ENCODE assay signal across 13 cellular contexts in the genomic region with DNA sequence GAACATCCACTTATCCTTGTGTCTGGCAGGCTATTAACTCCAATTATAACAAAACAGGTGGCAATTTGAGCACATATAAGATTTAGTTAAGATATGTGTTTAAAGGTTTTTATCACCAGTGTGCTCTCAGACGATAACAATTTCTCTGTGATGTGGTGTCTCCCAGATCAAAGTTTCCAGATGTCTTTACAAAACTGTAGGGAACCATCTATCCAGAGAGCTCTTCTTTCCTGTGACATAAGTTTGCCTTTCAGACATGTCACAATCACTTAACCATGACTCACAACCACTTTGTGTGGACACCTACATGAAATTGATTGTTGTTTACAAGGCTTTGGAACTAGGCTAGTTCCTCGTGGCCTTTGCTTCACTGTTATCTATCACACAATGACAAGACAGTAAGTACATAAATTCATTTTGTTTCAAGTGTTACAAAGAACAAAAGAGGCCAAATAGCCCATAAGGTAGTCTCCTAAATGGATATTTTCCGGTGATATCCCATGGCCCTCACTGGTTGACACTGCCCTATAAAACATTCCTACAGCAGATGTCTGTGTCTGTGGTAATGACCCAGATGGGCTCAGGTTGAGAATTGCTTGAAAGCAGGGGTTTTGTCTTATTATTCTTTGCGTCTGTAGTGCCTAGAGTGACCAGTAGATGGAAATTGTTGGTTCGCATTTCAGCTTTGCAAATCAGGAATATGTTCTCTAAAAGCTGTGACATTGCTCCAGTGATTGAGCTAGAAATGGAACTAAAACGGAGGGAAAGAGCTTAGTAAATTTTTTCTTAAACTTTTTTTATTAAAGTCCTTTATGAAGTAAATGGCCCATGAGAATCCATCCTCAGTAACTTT.
DNase-seq lines count a peak whose midpoint lies in the region; TF ChIP-seq lines count a peak whose summit lies in the region.
"Had no signal": no experiment of that assay in that cellular context is flagged by ENCODE, and none has a peak within 500 bp of the region (broad histone marks: within the 10 kb centered on the region; RNA-seq: fewer than 3 reads in every experiment).

No MANE protein-coding gene starts in this region.

- no peak overlapping the region for H3K4me2 ChIP-seq in mammary epithelial cell (ENCODE audit: insufficient read depth, low read depth, low read length)
- H3K4me2 ChIP-seq in smooth muscle cell: peak overlapping the region; percentile 10

- in situ Hi-C loops in mammary epithelial cell (cut with MboI; ENCODE audit: low sequenced_read_pairs in 2 of 2): no loop called here

- BruUV-seq in mammary epithelial cell (replicated peaks; lab: Mats Ljungman, UMichigan): no TSS peak

- H3K36me3 ChIP-seq in mammary epithelial cell (ENCODE audit: insufficient read depth, low read length) (no peaks in the 10 kb centered on the region), smooth muscle cell (ENCODE audit: low read depth) (no peaks in the 10 kb centered on the region)
- H3K36me3 ChIP-seq: right lobe of liver had no signal

- WGBS in mammary epithelial cell (ENCODE audit: low coverage, missing lambda C conversion rate): 42% methylated on average over 6 of the region's 6 CpGs
- WGBS in smooth muscle cell (ENCODE audit: low lambda C conversion rate): 11% methylated on average over 6 of the region's 6 CpGs

- H3K27ac ChIP-seq in mammary epithelial cell (ENCODE audit: insufficient read depth, low read depth, low read length) (no peak overlapping the region), smooth muscle cell (ENCODE audit: low read depth) (peak overlapping the region; percentile 41)
- H3K27ac ChIP-seq: right lobe of liver had no signal

- H3K4me3 ChIP-seq in mammary epithelial cell (replicated peaks in 1 of 3; ENCODE audit: insufficient read depth in 1 of 3, low read depth in 2 of 3, low read length in 3 of 3): no peak overlapping the region
- no peak overlapping the region for H3K4me3 ChIP-seq in smooth muscle cell
- H3K4me3 ChIP-seq: right lobe of liver had no signal

- H2AFZ ChIP-seq in mammary epithelial cell (ENCODE audit: low read depth, low read length): no peak overlapping the region
- peak overlapping the region; percentile 37 for H2AFZ ChIP-seq in smooth muscle cell (ENCODE audit: low read depth)

- H3K9me3 ChIP-seq in mammary epithelial cell (replicated peaks; ENCODE audit: insufficient read depth, low read length): no peaks in the 10 kb centered on the region
- H3K9me3 ChIP-seq in smooth muscle cell (replicated peaks; ENCODE audit: low read depth): no peaks in the 10 kb centered on the region
- H3K9me3 ChIP-seq: right lobe of liver had no signal

- peak; percentile 16 to 32 for TF ChIP-seq CTCF in mammary epithelial cell (conservative IDR thresholded peaks at IDR 0.05 in 1 of 2, IDR thresholded peaks at IDR 0.05 in 1 of 2; ENCODE audit: extremely low read depth in 1 of 2, insufficient read depth in 1 of 2, low read depth in 1 of 2, low read length in 2 of 2)
- TF ChIP-seq CTCF in smooth muscle cell (IDR thresholded peaks at IDR 0.05; ENCODE audit: borderline replicate concordance, insufficient read depth, poor library complexity, severe bottlenecking): peak; percentile 47

- no peaks in the 10 kb centered on the region for H3K4me1 ChIP-seq in mammary epithelial cell (ENCODE audit: insufficient read depth, low read length)
- H3K4me1 ChIP-seq in smooth muscle cell (ENCODE audit: low read depth): peaks cover 2% of the 10 kb centered on the region
- H3K4me1 ChIP-seq: right lobe of liver had no signal

- no peaks in the 10 kb centered on the region for H4K20me1 ChIP-seq in mammary epithelial cell (ENCODE audit: insufficient read depth, low read length)
- H4K20me1 ChIP-seq in smooth muscle cell (ENCODE audit: low read depth): no peaks in the 10 kb centered on the region

- no peaks in the 10 kb centered on the region for H3K79me2 ChIP-seq in mammary epithelial cell (ENCODE audit: insufficient read depth, low read length)
- H3K79me2 ChIP-seq in smooth muscle cell (ENCODE audit: low read depth): no peaks in the 10 kb centered on the region

- dilution Hi-C loops in mammary epithelial cell (cut with HindIII; ENCODE audit: low sequenced_read_pairs): no loop called here

- peak; percentile 2 for DNase-seq in SIG-M5 treated with dmso at 0.1 percent for 504 hours (lab: John Stamatoyannopoulos, UW; ENCODE audit: unreplicated experiment)
- DNase-seq in SIG-M5 (lab: John Stamatoyannopoulos, UW): no peak
- peak; percentile 44 for DNase-seq in MV-4-11 (lab: John Stamatoyannopoulos, UW)
- DNase-seq in mammary epithelial cell: no peak
- no peak for DNase-seq in smooth muscle cell (lab: John Stamatoyannopoulos, UW; ENCODE audit: unreplicated experiment)
- no peak for DNase-seq in NCI-H2171 (lab: John Stamatoyannopoulos, UW)
- no peak for DNase-seq in stimulated activated CD4-positive, alpha-beta T cell treated with anti-CD3 and anti-CD28 coated beads, Interleukin-2, amount 100 ng/mL, for 24 hours
- no peak for DNase-seq in HuH-7.5 (ENCODE audit: low spot score)
- DNase-seq: activated effector memory CD4-positive, alpha-beta T cell treated with Interleukin-2 at 50 U/mL for 16 hours; left ventricle myocardium superior; NCI-H2107; right lobe of liver; T-helper 9 cell had no signal

- peaks cover 2% of the 10 kb centered on the region for H3K27me3 ChIP-seq in mammary epithelial cell (ENCODE audit: insufficient read depth, low read length)
- no peaks in the 10 kb centered on the region for H3K27me3 ChIP-seq in smooth muscle cell (ENCODE audit: low read depth)
- H3K27me3 ChIP-seq: right lobe of liver had no signal

- CTCF ChIA-PET in mammary epithelial cell (lab: Charles Lee; ENCODE audit: low non-redundant PET): interaction anchor here (0.7 kb wide), 1 partner anchor 210 kb away, joined by 4 read pairs; no protein-coding TSS in a partner anchor

- intact Hi-C loops in mammary epithelial cell (cut with micrococcal nuclease): no loop called here

- no peak overlapping the region for H3K9ac ChIP-seq in mammary epithelial cell (ENCODE audit: insufficient read depth, low read length)
- no peak overlapping the region for H3K9ac ChIP-seq in smooth muscle cell (ENCODE audit: low read depth)

- peaks cover 24% of the 10 kb centered on the region for H3F3A ChIP-seq in smooth muscle cell (ENCODE audit: low read depth)

Comparison
In these comparisons a context has a peak if more than half of its experiments do, and no peak if none do; other contexts are left out.
1. DNase-seq: peak in SIG-M5 treated with dmso at 0.1 percent for 504 hours (single experiment) and MV-4-11 (single experiment); none in SIG-M5 (single experiment), mammary epithelial cell (single experiment), smooth muscle cell (single experiment), NCI-H2171 (single experiment), stimulated activated CD4-positive, alpha-beta T cell treated with anti-CD3 and anti-CD28 coated beads, Interleukin-2, amount 100 ng/mL, for 24 hours (0 of 2) and HuH-7.5 (single experiment).